ENCODE assay signal across 9 cellular contexts in the genomic region with DNA sequence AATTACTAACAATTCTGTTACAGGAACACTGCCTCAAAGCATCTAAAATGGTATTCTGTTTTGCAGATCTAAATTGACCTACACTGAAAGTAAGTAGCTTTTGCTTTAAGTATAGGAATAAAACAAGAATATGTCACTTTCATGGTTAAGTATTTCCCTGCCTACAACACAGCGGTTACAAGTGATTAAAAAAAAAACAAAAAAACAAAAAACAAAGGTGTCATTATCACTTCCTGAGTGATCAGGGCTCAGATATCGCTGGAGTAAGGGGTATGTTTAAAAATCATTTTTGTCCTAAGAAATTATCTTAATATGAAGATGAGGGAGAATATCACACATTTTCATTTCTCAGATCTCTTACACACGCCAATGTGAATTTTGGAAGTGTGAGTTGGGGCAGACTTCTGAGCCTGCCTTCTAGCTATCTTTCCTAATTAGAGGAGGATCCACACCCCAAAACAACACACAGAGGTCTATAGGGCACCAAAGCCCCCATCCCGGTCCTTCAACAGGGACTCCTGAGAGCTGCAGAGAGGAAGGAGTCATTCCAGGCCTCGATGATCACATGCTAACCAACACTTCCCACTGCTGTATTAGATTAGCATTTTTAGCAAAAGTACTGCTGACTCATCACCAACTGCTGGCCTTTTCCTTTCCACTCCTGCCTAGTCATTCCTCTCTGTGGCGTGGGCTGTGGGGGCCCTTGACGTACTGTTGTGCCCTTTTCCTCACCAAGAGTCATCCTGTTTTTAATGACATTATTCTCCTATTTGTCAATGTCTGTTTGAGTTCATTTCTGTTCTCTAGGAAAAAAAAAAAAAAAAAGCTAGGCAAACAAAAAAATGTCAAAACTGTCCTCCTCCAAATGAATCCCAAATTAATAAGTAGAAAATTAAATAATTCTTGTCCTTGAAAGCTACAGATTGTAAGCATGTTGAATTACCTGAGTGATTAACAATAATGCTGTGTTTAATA. TPM values are rescaled to one million over a fixed set of nuclear protein-coding genes. Genes with fewer than 3 reads are reported as not detected.
DNase-seq lines count a peak whose midpoint lies in the region; ATAC-seq and TF ChIP-seq lines count a peak whose summit lies in the region.
"Had no signal": no experiment of that assay in that cellular context is flagged by ENCODE, and none has a peak within 500 bp of the region (broad histone marks: within the 10 kb centered on the region; RNA-seq: fewer than 3 reads in every experiment).

No MANE protein-coding gene starts in this region.

- peaks cover 14% of the 10 kb centered on the region for H3K9me3 Mint-ChIP-seq in activated CD8-positive, alpha-beta T cell treated with anti-CD3 and anti-CD28 coated beads, Interleukin-2, amount 10 ng/mL, durations not matched to agents 7 days and 5 days (ENCODE audit: insufficient read depth)

- H3K4me2 ChIP-seq in fibroblast of lung (ENCODE audit: extremely low read depth, insufficient read depth, low read length), result no peak overlapping the region

- no peak overlapping the region for H3K4me3 ChIP-seq in fibroblast of lung (replicated peaks in 1 of 4; ENCODE audit: control extremely low read depth in 1 of 4, insufficient read depth in 1 of 4, low read depth in 3 of 4, low read length in 4 of 4)
- H3K4me3 ChIP-seq in upper lobe of left lung, result no peak overlapping the region

- no peaks in the 10 kb centered on the region for H3K79me2 ChIP-seq in fibroblast of lung (ENCODE audit: control insufficient read depth, insufficient read depth, low read length)

- H3K4me3 Mint-ChIP-seq in activated CD8-positive, alpha-beta T cell treated with anti-CD3 and anti-CD28 coated beads, Interleukin-2, amount 10 ng/mL, durations not matched to agents 7 days and 5 days, result no peak overlapping the region

- peak overlapping the region; percentile 70 for H3K27ac Mint-ChIP-seq in activated CD8-positive, alpha-beta T cell treated with anti-CD3 and anti-CD28 coated beads, Interleukin-2, amount 10 ng/mL, durations not matched to agents 7 days and 5 days

- CTCF ChIA-PET in activated CD8-positive, alpha-beta T cell treated with anti-CD3 and anti-CD28 coated beads, Interleukin-2, amount 10 ng/mL, durations not matched to agents 7 days and 5 days (lab: Charles Lee), result interaction anchor here (1.1 kb wide), 1 partner anchor 30 kb away, joined by 3 read pairs; no protein-coding TSS in a partner anchor

- H3K4me1 ChIP-seq in fibroblast of lung (ENCODE audit: control insufficient read depth, extremely low read depth, insufficient read depth, low read length) (peaks cover 5% of the 10 kb centered on the region), upper lobe of left lung (no peaks in the 10 kb centered on the region)

- no peak for TF ChIP-seq POLR2A in upper lobe of left lung (IDR thresholded peaks at IDR 0.05)

- H3K27me3 ChIP-seq in fibroblast of lung (ENCODE audit: control insufficient read depth, insufficient read depth, low read length) (no peaks in the 10 kb centered on the region), upper lobe of left lung (no peaks in the 10 kb centered on the region)
- H3K27me3 ChIP-seq: neutrophil had no signal

- H3K9me3 ChIP-seq in fibroblast of lung (ENCODE audit: control insufficient read depth, insufficient read depth, low read depth, low read length) (no peaks in the 10 kb centered on the region), upper lobe of left lung (no peaks in the 10 kb centered on the region)
- H3K9me3 ChIP-seq: neutrophil had no signal

- peak overlapping the region; percentile 56 for H2AFZ ChIP-seq in fibroblast of lung (ENCODE audit: low read length)

- POLR2A ChIA-PET in activated CD8-positive, alpha-beta T cell treated with anti-CD3 and anti-CD28 coated beads, Interleukin-2, amount 10 ng/mL, durations not matched to agents 7 days and 5 days (lab: Charles Lee), result interaction anchor here (0.7 kb wide), 1 partner anchor 158 kb away, joined by 3 read pairs; no protein-coding TSS in a partner anchor

- H3K36me3 Mint-ChIP-seq in activated CD8-positive, alpha-beta T cell treated with anti-CD3 and anti-CD28 coated beads, Interleukin-2, amount 10 ng/mL, durations not matched to agents 7 days and 5 days (ENCODE audit: low read depth), result peaks cover 38% of the 10 kb centered on the region

- peaks cover 21% of the 10 kb centered on the region for H3K4me1 Mint-ChIP-seq in activated CD8-positive, alpha-beta T cell treated with anti-CD3 and anti-CD28 coated beads, Interleukin-2, amount 10 ng/mL, durations not matched to agents 7 days and 5 days (ENCODE audit: low read depth)

- no peak overlapping the region for H3K9ac ChIP-seq in fibroblast of lung (ENCODE audit: insufficient read depth, low read length)

- DNase-seq in AG09319 (ENCODE audit: extremely low read depth, low read depth) (peak; percentile 84), fibroblast of lung (ENCODE audit: low read depth in 2 of 2) (peak; percentile 98), omental fat pad (ENCODE audit: low spot score) (peak; percentile 40), upper lobe of left lung (peak in 1 of 2 donors; percentile 66), COR-L47 (lab: John Stamatoyannopoulos, UW) (no peak)
- DNase-seq in activated CD8-positive, alpha-beta T cell treated with anti-CD3 and anti-CD28 coated beads, Interleukin-2, amount 10 ng/mL, durations not matched to agents 7 days and 5 days, result peak; percentile 46

- H3K27ac ChIP-seq in fibroblast of lung (ENCODE audit: insufficient read depth, low read length) (peak overlapping the region; percentile 89), upper lobe of left lung (no peak overlapping the region)
- H3K27ac ChIP-seq: neutrophil had no signal

- TF ChIP-seq EP300 in upper lobe of left lung (IDR thresholded peaks at IDR 0.05), result peak in 1 of 4 donors; percentile 30

- H3K36me3 ChIP-seq in fibroblast of lung (ENCODE audit: control insufficient read depth, insufficient read depth, low read length) (no peaks in the 10 kb centered on the region), upper lobe of left lung (no peaks in the 10 kb centered on the region)
- H3K36me3 ChIP-seq: neutrophil had no signal

- TF ChIP-seq CTCF in AG09319 (IDR thresholded peaks at IDR 0.05; ENCODE audit: low read depth, low read length) (no peak), fibroblast of lung (conservative IDR thresholded peaks at IDR 0.05 in 1 of 2, IDR thresholded peaks at IDR 0.05 in 1 of 2; ENCODE audit: low read depth in 1 of 2, low read length in 2 of 2) (no peak), omental fat pad (IDR thresholded peaks at IDR 0.05) (no peak), upper lobe of left lung (IDR thresholded peaks at IDR 0.05) (no peak)

- WGBS in upper lobe of left lung, 2 donors, result 45 to 52% methylated on average over 7 of the region's 7 CpGs

- ATAC-seq in GM19351 (IDR thresholded peaks at IDR 0.05; ENCODE audit: unreplicated experiment) (peak; percentile 96), HG03521 (IDR thresholded peaks at IDR 0.05; ENCODE audit: unreplicated experiment) (peak; percentile 64), omental fat pad (ENCODE audit: low FRiP score) (peak; percentile 96), upper lobe of left lung (ENCODE audit: low FRiP score in 2 of 2) (peak; percentile 46 to 93)
- ATAC-seq in activated CD8-positive, alpha-beta T cell treated with anti-CD3 and anti-CD28 coated beads, Interleukin-2, amount 10 ng/mL, durations not matched to agents 7 days and 5 days, result peak; percentile 49

- H3K27me3 Mint-ChIP-seq in activated CD8-positive, alpha-beta T cell treated with anti-CD3 and anti-CD28 coated beads, Interleukin-2, amount 10 ng/mL, durations not matched to agents 7 days and 5 days (ENCODE audit: low read depth), result no peaks in the 10 kb centered on the region

- H4K20me1 ChIP-seq in fibroblast of lung (ENCODE audit: control insufficient read depth, extremely low read depth, insufficient read depth, low read length), result no peaks in the 10 kb centered on the region

RNA-seq across cellular contexts. Expression of a gene that starts 31.2 kb away (rescaled TPM):
- total RNA-seq in activated CD8-positive, alpha-beta T cell treated with anti-CD3 and anti-CD28 coated beads, Interleukin-2, amount 10 ng/mL, durations not matched to agents 7 days and 5 days, result 1 to 10 TPM; 1.6 to 2.9 TPM
- total RNA-seq in fibroblast of lung (18.5 and 26.9 TPM in 2 replicates), omental fat pad (1 to 10 TPM; 1.4 to 5.4 (median 2.5) TPM), upper lobe of left lung (1 to 10 TPM in 5 of 6 donors, under 1 TPM in 1; 0.91 to 3.9 (median 2.3) TPM)
- 32.7 and 47.0 TPM in 2 replicates for polyA plus RNA-seq in fibroblast of lung
- polyA plus RNA-seq in fibroblast of lung (2012), result 15.8 and 25.4 TPM in 2 replicates
- polyA minus RNA-seq in fibroblast of lung (ENCODE audit: low replicate concordance), result 2.4 and 7.5 TPM in 2 replicates
